19 cellular contexts compared by ENCODE assay signal in genomic region chr10:9254353-9254752, GRCh38.
A peak's percentile ranks its signal among the peaks of the same experiment; 100 is the strongest.
DNase-seq lines count a peak whose midpoint lies in the region; ATAC-seq and TF ChIP-seq lines count a peak whose summit lies in the region.
"Had no signal": no experiment of that assay in that cellular context is flagged by ENCODE, and none has a peak within 500 bp of the region (broad histone marks: within the 10 kb centered on the region; RNA-seq: fewer than 3 reads in every experiment).

No MANE protein-coding gene starts in this region.

- H3K27me3 ChIP-seq in right atrium auricular region, result no peaks in the 10 kb centered on the region
- H3K27me3 ChIP-seq: ovary, transverse colon had no signal

- no peaks in the 10 kb centered on the region for H3K36me3 Mint-ChIP-seq in activated CD4-positive, alpha-beta memory T cell treated with anti-CD3 and anti-CD28 coated beads, Interleukin-2, amount 10 ng/mL, durations not matched to agents 7 days and 5 days (ENCODE audit: low read depth)
- H3K36me3 Mint-ChIP-seq: activated naive CD4-positive, alpha-beta T cell treated with anti-CD3 and anti-CD28 coated beads, Interleukin-2, amount 50 U/mL, for 24 hours; stimulated activated effector memory CD8-positive, alpha-beta T cell treated with anti-CD3 and anti-CD28 coated beads, Interleukin-12 subunit alpha, Interleukin-12 subunit beta, amount 100 ng/mL, for 72 hours had no signal

- DNase-seq in AG08395 (ENCODE audit: low spot score) (peak; percentile 68), HS-5 (ENCODE audit: low read depth) (peak; percentile 37), astrocyte of the spinal cord (ENCODE audit: low read depth, low spot score) (peak; percentile 56), hepatic stellate cell (ENCODE audit: low spot score) (peak; percentile 35), NCI-H2081 treated with DMSO at 0.1 percent for 48 hours (lab: John Stamatoyannopoulos, UW) (no peak), right atrium auricular region (ENCODE audit: low spot score) (no peak)
- no peak for DNase-seq in activated CD4-positive, alpha-beta memory T cell treated with anti-CD3 and anti-CD28 coated beads, Interleukin-2, amount 10 ng/mL, durations not matched to agents 7 days and 5 days
- DNase-seq: activated CD4-positive, alpha-beta T cell treated with anti-CD3 and anti-CD28 coated beads for 48 hours; endodermal cell; heart left ventricle; NCI-H1417 treated with DMSO at 0.1 percent for 48 hours; ovary; transverse colon had no signal

- POLR2A ChIA-PET in activated CD4-positive, alpha-beta memory T cell treated with anti-CD3 and anti-CD28 coated beads, Interleukin-2, amount 10 ng/mL, durations not matched to agents 7 days and 5 days (lab: Charles Lee), result no interaction called here

- CTCF ChIA-PET in activated CD4-positive, alpha-beta memory T cell treated with anti-CD3 and anti-CD28 coated beads, Interleukin-2, amount 10 ng/mL, durations not matched to agents 7 days and 5 days (lab: Charles Lee), result interaction anchor here (0.6 kb wide), 1 partner anchor 738 kb away, joined by 3 read pairs; no protein-coding TSS in a partner anchor

- no peak for TF ChIP-seq CTCF in astrocyte of the spinal cord (IDR thresholded peaks at IDR 0.05; ENCODE audit: low read depth, low read length)
- no peak for TF ChIP-seq CTCF in right atrium auricular region (IDR thresholded peaks at IDR 0.05)

- no peaks in the 10 kb centered on the region for H3K9me3 ChIP-seq in right atrium auricular region
- H3K9me3 ChIP-seq: A549, heart left ventricle, ovary, transverse colon had no signal

- H3K27ac ChIP-seq in right atrium auricular region, result no peak overlapping the region
- H3K27ac ChIP-seq: A549, heart left ventricle, HL-60, ovary, transverse colon had no signal

- no peak overlapping the region for H3K4me3 Mint-ChIP-seq in activated CD4-positive, alpha-beta memory T cell treated with anti-CD3 and anti-CD28 coated beads, Interleukin-2, amount 10 ng/mL, durations not matched to agents 7 days and 5 days
- H3K4me3 Mint-ChIP-seq: activated naive CD4-positive, alpha-beta T cell treated with anti-CD3 and anti-CD28 coated beads, Interleukin-2, amount 50 U/mL, for 24 hours; central memory CD8-positive, alpha-beta T cell; endodermal cell; stimulated activated effector memory CD8-positive, alpha-beta T cell treated with anti-CD3 and anti-CD28 coated beads, Interleukin-12 subunit alpha, Interleukin-12 subunit beta, amount 100 ng/mL, for 72 hours had no signal

- ATAC-seq in GM21786 (IDR thresholded peaks at IDR 0.05; ENCODE audit: unreplicated experiment), result no peak
- ATAC-seq: A549; heart left ventricle; stimulated activated effector memory CD8-positive, alpha-beta T cell treated with anti-CD3 and anti-CD28 coated beads, Interleukin-12 subunit alpha, Interleukin-12 subunit beta, amount 100 ng/mL, for 72 hours had no signal

- H3K4me1 Mint-ChIP-seq in activated CD4-positive, alpha-beta memory T cell treated with anti-CD3 and anti-CD28 coated beads, Interleukin-2, amount 10 ng/mL, durations not matched to agents 7 days and 5 days, result no peaks in the 10 kb centered on the region
- H3K4me1 Mint-ChIP-seq: activated naive CD4-positive, alpha-beta T cell treated with anti-CD3 and anti-CD28 coated beads, Interleukin-2, amount 50 U/mL, for 24 hours; central memory CD8-positive, alpha-beta T cell; endodermal cell; stimulated activated effector memory CD8-positive, alpha-beta T cell treated with anti-CD3 and anti-CD28 coated beads, Interleukin-12 subunit alpha, Interleukin-12 subunit beta, amount 100 ng/mL, for 72 hours had no signal

- in situ Hi-C loops in astrocyte of the spinal cord (cut with HindIII; ENCODE audit: low sequenced_read_pairs), result no loop called here

- no peak overlapping the region for H3K27ac Mint-ChIP-seq in activated CD4-positive, alpha-beta memory T cell treated with anti-CD3 and anti-CD28 coated beads, Interleukin-2, amount 10 ng/mL, durations not matched to agents 7 days and 5 days
- H3K27ac Mint-ChIP-seq: activated naive CD4-positive, alpha-beta T cell treated with anti-CD3 and anti-CD28 coated beads, Interleukin-2, amount 50 U/mL, for 24 hours; endodermal cell; stimulated activated effector memory CD8-positive, alpha-beta T cell treated with anti-CD3 and anti-CD28 coated beads, Interleukin-12 subunit alpha, Interleukin-12 subunit beta, amount 100 ng/mL, for 72 hours had no signal

- H3K9me3 Mint-ChIP-seq in activated CD4-positive, alpha-beta memory T cell treated with anti-CD3 and anti-CD28 coated beads, Interleukin-2, amount 10 ng/mL, durations not matched to agents 7 days and 5 days, result no peaks in the 10 kb centered on the region
- H3K9me3 Mint-ChIP-seq: activated naive CD4-positive, alpha-beta T cell treated with anti-CD3 and anti-CD28 coated beads, Interleukin-2, amount 50 U/mL, for 24 hours; central memory CD8-positive, alpha-beta T cell; endodermal cell; stimulated activated effector memory CD8-positive, alpha-beta T cell treated with anti-CD3 and anti-CD28 coated beads, Interleukin-12 subunit alpha, Interleukin-12 subunit beta, amount 100 ng/mL, for 72 hours had no signal

- peaks cover 14% of the 10 kb centered on the region for H3K27me3 Mint-ChIP-seq in activated CD4-positive, alpha-beta memory T cell treated with anti-CD3 and anti-CD28 coated beads, Interleukin-2, amount 10 ng/mL, durations not matched to agents 7 days and 5 days

- H3K4me3 ChIP-seq in astrocyte of the spinal cord (ENCODE audit: low read depth, low read length) (no peak overlapping the region), right atrium auricular region (no peak overlapping the region)
- H3K4me3 ChIP-seq: A549, heart left ventricle, ovary, transverse colon had no signal

- H3K4me1 ChIP-seq in right atrium auricular region, result no peaks in the 10 kb centered on the region
- H3K4me1 ChIP-seq: A549, heart left ventricle, transverse colon had no signal

- H3K36me3 ChIP-seq in right atrium auricular region, result no peaks in the 10 kb centered on the region
- H3K36me3 ChIP-seq: heart left ventricle, ovary, transverse colon had no signal

Comparison
In these comparisons a context has a peak if more than half of its experiments do, and no peak if none do; other contexts are left out.
1. DNase-seq: peak in AG08395 (single experiment), HS-5 (single experiment), astrocyte of the spinal cord (single experiment) and hepatic stellate cell (single experiment); none in NCI-H2081 treated with DMSO at 0.1 percent for 48 hours (single experiment), right atrium auricular region (single experiment) and activated CD4-positive, alpha-beta memory T cell treated with anti-CD3 and anti-CD28 coated beads, Interleukin-2, amount 10 ng/mL, durations not matched to agents 7 days and 5 days (single experiment).